Comparison of ENCODE assay signal across 1 cellular context in the genomic region with DNA sequence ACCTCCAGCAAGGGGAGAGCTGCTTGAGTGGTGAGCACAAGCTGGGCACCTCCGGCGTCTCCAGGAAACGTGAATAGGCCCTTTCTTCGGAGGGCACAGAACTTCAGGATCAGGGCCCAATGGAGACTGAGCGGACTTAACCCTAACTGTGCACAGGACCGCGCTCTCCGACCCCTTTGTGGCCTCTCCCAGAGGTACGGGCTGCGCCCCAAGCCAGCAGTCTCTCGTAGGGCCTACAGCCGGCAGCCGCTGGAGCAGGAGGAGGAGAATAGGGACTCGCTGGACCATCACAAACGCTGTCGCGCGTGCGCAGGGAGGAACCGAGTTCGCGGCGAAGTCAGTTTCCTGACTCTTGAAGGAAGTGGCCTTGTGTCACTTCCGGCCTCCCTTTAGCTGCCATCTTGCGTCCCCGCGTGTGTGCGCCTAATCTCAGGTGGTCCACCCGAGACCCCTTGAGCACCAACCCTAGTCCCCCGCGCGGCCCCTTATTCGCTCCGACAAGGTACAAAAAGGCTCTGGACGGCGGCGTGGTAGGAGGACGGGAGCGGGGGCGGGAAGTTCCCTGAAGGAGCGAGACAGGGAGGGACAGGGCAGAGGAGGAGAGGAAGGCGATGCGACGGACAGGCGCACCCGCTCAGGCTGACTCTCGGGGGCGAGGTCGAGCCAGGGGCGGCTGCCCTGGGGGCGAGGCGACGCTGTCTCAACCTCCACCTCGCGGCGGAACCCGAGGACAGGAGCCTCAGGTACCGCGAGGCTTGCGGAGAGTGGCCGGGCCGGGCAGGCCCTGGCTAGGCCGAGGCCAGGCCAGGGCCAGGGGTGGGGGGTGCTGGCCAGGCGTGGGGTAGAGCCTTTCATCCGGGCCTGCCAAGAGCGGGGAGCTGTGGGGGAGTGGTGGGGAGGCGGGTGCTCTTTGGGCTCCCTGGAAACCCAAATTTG.
A peak's percentile ranks its signal among the peaks of the same experiment; 100 is the strongest.
TF ChIP-seq lines count a peak whose summit lies in the region.

BTF3 (plus strand) TSS at position 386 of the 936 bp plus-strand sequence; CDS start at position 612, 226 bp downstream.

TF ChIP-seq in K562, 482 proteins besides CTCF, POLR2A, EP300 and RAD21 (continued from another document and continues in another):
- TF ChIP-seq ZNF280B (CRISPR knock-in tag; IDR thresholded peaks at IDR 0.05) (no peak), USF1 (CRISPR knock-in tag; IDR thresholded peaks at IDR 0.05) (0 out of 2 replicates have a peak, but pooled peaks have one; percentile 22), KDM5B (IDR thresholded peaks at IDR 0.05; ENCODE audit: insufficient replicate concordance, low read depth, low read length) (peak; percentile 95), ZBTB17 (CRISPR knock-in tag; IDR thresholded peaks at IDR 0.05) (no peak), ESRRB (CRISPR knock-in tag; IDR thresholded peaks at IDR 0.05; ENCODE audit: borderline replicate concordance) (no peak), CBX2 (IDR thresholded peaks at IDR 0.05; ENCODE audit: insufficient read depth, low read length, poor library complexity, severe bottlenecking) (no peak), ZNF75A (CRISPR knock-in tag; IDR thresholded peaks at IDR 0.05) (no peak), MYC (IDR thresholded peaks at IDR 0.05; ENCODE audit: low read depth, low read length) (peak; percentile 97), MYC (CRISPR knock-in tag; IDR thresholded peaks at IDR 0.05; ENCODE audit: borderline replicate concordance, low read depth) (peak; percentile 96), TCF3 (CRISPR knock-in tag; IDR thresholded peaks at IDR 0.05) (peak; percentile 3; the same call in 1 of the 2 replicates), YY1 (IDR thresholded peaks at IDR 0.05; ENCODE audit: borderline replicate concordance in 1 of 3, control insufficient read depth in 1 of 3, extremely low read depth in 1 of 3, insufficient read depth in 3 of 3, insufficient read length in 1 of 3, insufficient replicate concordance in 2 of 3, low read depth in 1 of 3, low read length in 2 of 3) (peak; percentile 75 to 94 (median 90)), SMARCB1 (IDR thresholded peaks at IDR 0.05; ENCODE audit: insufficient read length, low read depth) (no peak), MAFK (IDR thresholded peaks at IDR 0.05; ENCODE audit: low read length) (no peak), CHD2 (IDR thresholded peaks at IDR 0.05; ENCODE audit: low read depth, low read length) (peak; percentile 59), MTA1 (IDR thresholded peaks at IDR 0.05; ENCODE audit: borderline replicate concordance) (no peak), ZNF174 (CRISPR knock-in tag; IDR thresholded peaks at IDR 0.05) (no peak), PTRF (tag; IDR thresholded peaks at IDR 0.05) (no peak), CREB1 (IDR thresholded peaks at IDR 0.05) (0 out of 2 replicates have a peak, but pooled peaks have one; percentile 33), CREB1 (CRISPR knock-in tag; IDR thresholded peaks at IDR 0.05) (no peak; the same call in 1 of the 2 replicates), HIVEP1 (CRISPR knock-in tag; IDR thresholded peaks at IDR 0.05) (no peak), SREBF2 (CRISPR knock-in tag; IDR thresholded peaks at IDR 0.05) (peak; percentile 51; the same call in 1 of the 2 replicates), KLF6 (CRISPR knock-in tag; IDR thresholded peaks at IDR 0.05; ENCODE audit: borderline replicate concordance) (no peak), CREM (IDR thresholded peaks at IDR 0.05; ENCODE audit: low read depth) (peak; percentile 87), MAZ (CRISPR knock-in tag; conservative IDR thresholded peaks at IDR 0.05 in 1 of 2, IDR thresholded peaks at IDR 0.05 in 1 of 2) (peak in 1 of 2 experiments; percentile 31; a peak in 2 of 4 replicates), CC2D1A (IDR thresholded peaks at IDR 0.05) (no peak), ZNF507 (tag; conservative IDR thresholded peaks at IDR 0.05) (no peak), NFXL1 (CRISPR knock-in tag; IDR thresholded peaks at IDR 0.05) (no peak), ZNF140 (CRISPR knock-in tag; IDR thresholded peaks at IDR 0.05) (no peak), CTBP1 (IDR thresholded peaks at IDR 0.05; ENCODE audit: borderline replicate concordance) (peak; percentile 63; the same call in 1 of the 2 replicates), DDX20 (tag; IDR thresholded peaks at IDR 0.05; ENCODE audit: low read depth) (no peak), ZNF384 (IDR thresholded peaks at IDR 0.05; ENCODE audit: low read depth, low read length) (no peak), ATF2 (CRISPR knock-in tag; IDR thresholded peaks at IDR 0.05) (no peak), LEF1 (IDR thresholded peaks at IDR 0.05) (no peak), ATF3 (IDR thresholded peaks at IDR 0.05) (no peak), ATF3 (CRISPR knock-in tag; conservative IDR thresholded peaks at IDR 0.05) (0 out of 2 replicates have a peak, but pooled peaks have one; percentile 82), ATF1 (CRISPR knock-in tag; IDR thresholded peaks at IDR 0.05) (no peak), ATF1 (tag; IDR thresholded peaks at IDR 0.05) (peak; percentile 88), XRCC5 (IDR thresholded peaks at IDR 0.05; ENCODE audit: low read depth, low read length) (0 out of 2 replicates have a peak, but pooled peaks have one; percentile 10), ZNF551 (CRISPR knock-in tag; IDR thresholded peaks at IDR 0.05) (no peak), FOXM1 (IDR thresholded peaks at IDR 0.05; ENCODE audit: low read depth) (no peak), FOXM1 (CRISPR knock-in tag; IDR thresholded peaks at IDR 0.05; ENCODE audit: low read depth) (0 out of 2 replicates have a peak, but pooled peaks have one; percentile 69), TBP (optimal IDR thresholded peaks at IDR 0.05; ENCODE audit: low read depth, low read length) (peak; percentile 94), ZNF121 (CRISPR knock-in tag; conservative IDR thresholded peaks at IDR 0.05) (no peak)
- TF ChIP-seq, protein P1, sequence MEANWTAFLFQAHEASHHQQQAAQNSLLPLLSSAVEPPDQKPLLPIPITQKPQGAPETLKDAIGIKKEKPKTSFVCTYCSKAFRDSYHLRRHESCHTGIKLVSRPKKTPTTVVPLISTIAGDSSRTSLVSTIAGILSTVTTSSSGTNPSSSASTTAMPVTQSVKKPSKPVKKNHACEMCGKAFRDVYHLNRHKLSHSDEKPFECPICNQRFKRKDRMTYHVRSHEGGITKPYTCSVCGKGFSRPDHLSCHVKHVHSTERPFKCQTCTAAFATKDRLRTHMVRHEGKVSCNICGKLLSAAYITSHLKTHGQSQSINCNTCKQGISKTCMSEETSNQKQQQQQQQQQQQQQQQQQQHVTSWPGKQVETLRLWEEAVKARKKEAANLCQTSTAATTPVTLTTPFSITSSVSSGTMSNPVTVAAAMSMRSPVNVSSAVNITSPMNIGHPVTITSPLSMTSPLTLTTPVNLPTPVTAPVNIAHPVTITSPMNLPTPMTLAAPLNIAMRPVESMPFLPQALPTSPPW (CRISPR knock-in tag; IDR thresholded peaks at IDR 0.05), result 0 out of 2 replicates have a peak, but pooled peaks have one; percentile 15
- TF ChIP-seq, protein P2, sequence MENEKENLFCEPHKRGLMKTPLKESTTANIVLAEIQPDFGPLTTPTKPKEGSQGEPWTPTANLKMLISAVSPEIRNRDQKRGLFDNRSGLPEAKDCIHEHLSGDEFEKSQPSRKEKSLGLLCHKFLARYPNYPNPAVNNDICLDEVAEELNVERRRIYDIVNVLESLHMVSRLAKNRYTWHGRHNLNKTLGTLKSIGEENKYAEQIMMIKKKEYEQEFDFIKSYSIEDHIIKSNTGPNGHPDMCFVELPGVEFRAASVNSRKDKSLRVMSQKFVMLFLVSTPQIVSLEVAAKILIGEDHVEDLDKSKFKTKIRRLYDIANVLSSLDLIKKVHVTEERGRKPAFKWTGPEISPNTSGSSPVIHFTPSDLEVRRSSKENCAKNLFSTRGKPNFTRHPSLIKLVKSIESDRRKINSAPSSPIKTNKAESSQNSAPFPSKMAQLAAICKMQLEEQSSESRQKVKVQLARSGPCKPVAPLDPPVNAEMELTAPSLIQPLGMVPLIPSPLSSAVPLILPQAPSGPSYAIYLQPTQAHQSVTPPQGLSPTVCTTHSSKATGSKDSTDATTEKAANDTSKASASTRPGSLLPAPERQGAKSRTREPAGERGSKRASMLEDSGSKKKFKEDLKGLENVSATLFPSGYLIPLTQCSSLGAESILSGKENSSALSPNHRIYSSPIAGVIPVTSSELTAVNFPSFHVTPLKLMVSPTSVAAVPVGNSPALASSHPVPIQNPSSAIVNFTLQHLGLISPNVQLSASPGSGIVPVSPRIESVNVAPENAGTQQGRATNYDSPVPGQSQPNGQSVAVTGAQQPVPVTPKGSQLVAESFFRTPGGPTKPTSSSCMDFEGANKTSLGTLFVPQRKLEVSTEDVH (IDR thresholded peaks at IDR 0.05; ENCODE audit: low read depth, partially characterized antibody), result peak; percentile 64
- TF ChIP-seq, protein P3, sequence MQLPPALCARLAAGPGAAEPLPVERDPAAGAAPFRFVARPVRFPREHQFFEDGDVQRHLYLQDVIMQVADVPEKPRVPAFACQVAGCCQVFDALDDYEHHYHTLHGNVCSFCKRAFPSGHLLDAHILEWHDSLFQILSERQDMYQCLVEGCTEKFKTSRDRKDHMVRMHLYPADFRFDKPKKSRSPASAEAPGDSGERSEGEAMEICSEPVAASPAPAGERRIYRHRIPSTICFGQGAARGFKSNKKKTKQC (CRISPR knock-in tag; IDR thresholded peaks at IDR 0.05), result peak; percentile 90; the same call in 1 of the 2 replicates
